In the genomic region with DNA sequence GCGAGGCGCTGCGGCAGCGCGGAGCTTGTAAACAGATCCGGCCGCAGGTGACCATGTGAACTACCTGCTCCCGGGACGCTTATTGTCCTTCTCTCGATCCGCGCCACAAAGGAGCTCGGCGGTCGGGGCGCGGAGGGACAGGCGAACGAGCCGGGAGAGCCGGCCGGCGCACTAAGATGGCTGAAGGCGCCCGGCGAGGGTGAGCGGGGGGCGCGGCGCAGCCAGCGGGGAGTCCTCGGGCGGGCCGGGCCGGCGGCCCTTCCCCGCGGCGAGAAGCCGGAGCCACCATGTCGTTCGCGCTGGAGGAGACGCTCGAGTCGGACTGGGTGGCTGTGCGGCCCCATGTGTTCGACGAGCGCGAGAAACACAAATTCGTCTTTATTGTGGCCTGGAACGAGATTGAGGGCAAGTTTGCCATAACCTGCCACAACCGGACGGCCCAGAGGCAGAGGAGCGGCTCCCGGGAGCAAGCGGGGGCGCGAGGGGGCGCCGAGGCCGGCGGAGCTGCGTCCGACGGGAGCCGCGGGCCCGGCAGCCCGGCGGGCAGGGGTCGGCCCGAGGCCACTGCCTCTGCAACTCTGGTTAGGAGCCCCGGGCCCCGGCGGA, we compare ENCODE assay signal across 8 cellular contexts. TPM values are rescaled to one million over a fixed set of nuclear protein-coding genes. Genes with fewer than 3 reads are reported as not detected.
DNase-seq lines count a peak whose midpoint lies in the region; ATAC-seq and TF ChIP-seq lines count a peak whose summit lies in the region.

No MANE protein-coding gene starts in this region.

- CTCF ChIA-PET in activated CD4-positive, alpha-beta memory T cell treated with anti-CD3 and anti-CD28 coated beads, Interleukin-2, amount 10 ng/mL, durations not matched to agents 7 days and 5 days (lab: Charles Lee): interaction anchor here (0.6 to 1.0 kb wide), 2 partner anchors 14 to 103 kb away, joined by 3 read pairs; no protein-coding TSS in a partner anchor

- peak overlapping the region; percentile 91 to 95 for H3K27ac ChIP-seq in esophagus (ENCODE audit: low read depth in 2 of 2, low read length in 1 of 2)

- H3K9me3 ChIP-seq in esophagus (ENCODE audit: control insufficient read depth in 2 of 2, insufficient read depth in 1 of 2, low read depth in 1 of 2, low read length in 1 of 2): no peaks in the 10 kb centered on the region

- peak overlapping the region; percentile 73 for H3K27ac Mint-ChIP-seq in activated CD4-positive, alpha-beta memory T cell treated with anti-CD3 and anti-CD28 coated beads, Interleukin-2, amount 10 ng/mL, durations not matched to agents 7 days and 5 days
- H3K27ac Mint-ChIP-seq in naive B cell: peak overlapping the region in 4 of 6 donors; percentile 84 to 97 (median 93)
- H3K27ac Mint-ChIP-seq in type B pancreatic cell: peak overlapping the region; percentile 98

- peaks cover 31% of the 10 kb centered on the region for H3K4me1 Mint-ChIP-seq in activated CD4-positive, alpha-beta memory T cell treated with anti-CD3 and anti-CD28 coated beads, Interleukin-2, amount 10 ng/mL, durations not matched to agents 7 days and 5 days
- H3K4me1 Mint-ChIP-seq in naive B cell (peaks cover 24 to 42% (median 33%) of the 10 kb centered on the region in 3 donors), type B pancreatic cell (ENCODE audit: unreplicated experiment) (peaks cover 11% of the 10 kb centered on the region)

- no peak for TF ChIP-seq CTCF in GM10266 (IDR thresholded peaks at IDR 0.05; ENCODE audit: control insufficient read depth, insufficient read depth, low read depth, missing control alignments)
- TF ChIP-seq CTCF in type B pancreatic cell (conservative IDR thresholded peaks at IDR 0.05): no peak

- POLR2A ChIA-PET in activated CD4-positive, alpha-beta memory T cell treated with anti-CD3 and anti-CD28 coated beads, Interleukin-2, amount 10 ng/mL, durations not matched to agents 7 days and 5 days (lab: Charles Lee): interaction anchor here (0.7 to 2.4 kb wide), 8 partner anchors 18 to 755 kb away, joined by 3 to 26 read pairs (median 5); a partner anchor contains a TSS

- no peaks in the 10 kb centered on the region for H3K36me3 ChIP-seq in esophagus (ENCODE audit: control insufficient read depth in 2 of 2, insufficient read depth in 2 of 2, low read length in 1 of 2)

- H3K4me3 ChIP-seq in Jurkat, Clone E6-1 (ENCODE audit: low read length): peak overlapping the region; percentile 88
- peak overlapping the region; percentile 73 to 86 for H3K4me3 ChIP-seq in esophagus (ENCODE audit: low read depth in 1 of 2, low read length in 2 of 2)

- 0 to 1% methylated on average over 72 to 77 of the region's 77 CpGs for WGBS in esophagus, 2 donors

- H3K4me3 Mint-ChIP-seq in activated CD4-positive, alpha-beta memory T cell treated with anti-CD3 and anti-CD28 coated beads, Interleukin-2, amount 10 ng/mL, durations not matched to agents 7 days and 5 days: peak overlapping the region; percentile 92
- H3K4me3 Mint-ChIP-seq in naive B cell: peak overlapping the region; percentile 79 to 98 (median 92)
- H3K4me3 Mint-ChIP-seq in type B pancreatic cell: peak overlapping the region; percentile 91

- no peaks in the 10 kb centered on the region for H3K9me3 Mint-ChIP-seq in activated CD4-positive, alpha-beta memory T cell treated with anti-CD3 and anti-CD28 coated beads, Interleukin-2, amount 10 ng/mL, durations not matched to agents 7 days and 5 days
- H3K9me3 Mint-ChIP-seq in naive B cell (no peaks in the 10 kb centered on the region), type B pancreatic cell (no peaks in the 10 kb centered on the region)

- H3K36me3 Mint-ChIP-seq in activated CD4-positive, alpha-beta memory T cell treated with anti-CD3 and anti-CD28 coated beads, Interleukin-2, amount 10 ng/mL, durations not matched to agents 7 days and 5 days (ENCODE audit: low read depth): peaks cover 8% of the 10 kb centered on the region
- H3K36me3 Mint-ChIP-seq in naive B cell (no peaks in the 10 kb centered on the region), type B pancreatic cell (peaks cover 8% of the 10 kb centered on the region)

- H3K4me1 ChIP-seq in esophagus (ENCODE audit: control insufficient read depth in 2 of 2, insufficient read depth in 2 of 2, low read length in 1 of 2): peaks cover 0 to 3% of the 10 kb centered on the region in 2 donors

- peak; percentile 65 for DNase-seq in GM10266 (ENCODE audit: extremely low spot score)
- no peak for DNase-seq in Jurkat, Clone E6-1 (ENCODE audit: low read depth, low spot score)
- DNase-seq in activated CD4-positive, alpha-beta memory T cell treated with anti-CD3 and anti-CD28 coated beads, Interleukin-2, amount 10 ng/mL, durations not matched to agents 7 days and 5 days: peak; percentile 42
- peak; percentile 36 for DNase-seq in naive B cell
- DNase-seq in type B pancreatic cell (ENCODE audit: extremely low spot score, unreplicated experiment): no peak
- no peak for DNase-seq in foreskin melanocyte

- ATAC-seq in GM21717 (IDR thresholded peaks at IDR 0.05; ENCODE audit: unreplicated experiment): peak; percentile 25
- ATAC-seq in naive B cell (ENCODE audit: low read depth in 2 of 2): peak; percentile 16 to 18

- H3K27me3 Mint-ChIP-seq in activated CD4-positive, alpha-beta memory T cell treated with anti-CD3 and anti-CD28 coated beads, Interleukin-2, amount 10 ng/mL, durations not matched to agents 7 days and 5 days: no peaks in the 10 kb centered on the region
- H3K27me3 Mint-ChIP-seq in naive B cell (no peaks in the 10 kb centered on the region), type B pancreatic cell (no peaks in the 10 kb centered on the region)

- H3K27me3 ChIP-seq in esophagus (ENCODE audit: control insufficient read depth in 1 of 2, insufficient read depth in 2 of 2, low read length in 2 of 2): no peaks in the 10 kb centered on the region

RNA-seq across cellular contexts. Expression of a gene that starts 0.5 kb away (rescaled TPM):
- 4.9 TPM for polyA plus RNA-seq in Jurkat, Clone E6-1 (2012; ENCODE audit: insufficient read depth, insufficient read length)
- total RNA-seq in activated CD4-positive, alpha-beta memory T cell treated with anti-CD3 and anti-CD28 coated beads, Interleukin-2, amount 10 ng/mL, durations not matched to agents 7 days and 5 days: 1 to 10 TPM; 8.5 to 9.0 TPM
- polyA plus RNA-seq in esophagus: 1 to 10 TPM; 2.3 to 2.5 TPM
- polyA plus RNA-seq in naive B cell (ENCODE audit: low read depth in 6 of 6): 1 to 10 TPM; 3.1 to 5.2 (median 4.6) TPM
- total RNA-seq in type B pancreatic cell (ENCODE audit: low replicate concordance): 11.6 and 13.0 TPM in 2 replicates

Comparison
In these comparisons a context has a peak if more than half of its experiments do, and no peak if none do; other contexts are left out.
1. DNase-seq: peak in GM10266 (single experiment), activated CD4-positive, alpha-beta memory T cell treated with anti-CD3 and anti-CD28 coated beads, Interleukin-2, amount 10 ng/mL, durations not matched to agents 7 days and 5 days (single experiment) and naive B cell (single experiment); none in Jurkat, Clone E6-1 (single experiment), type B pancreatic cell (single experiment) and foreskin melanocyte (single experiment).
2. Peak in every context shown above with its lines, with median percentiles within 50 percentile points of each other: H3K27ac Mint-ChIP-seq and H3K4me3 Mint-ChIP-seq.